Comparison of ENCODE assay signal across 1 cellular context in the genomic region with DNA sequence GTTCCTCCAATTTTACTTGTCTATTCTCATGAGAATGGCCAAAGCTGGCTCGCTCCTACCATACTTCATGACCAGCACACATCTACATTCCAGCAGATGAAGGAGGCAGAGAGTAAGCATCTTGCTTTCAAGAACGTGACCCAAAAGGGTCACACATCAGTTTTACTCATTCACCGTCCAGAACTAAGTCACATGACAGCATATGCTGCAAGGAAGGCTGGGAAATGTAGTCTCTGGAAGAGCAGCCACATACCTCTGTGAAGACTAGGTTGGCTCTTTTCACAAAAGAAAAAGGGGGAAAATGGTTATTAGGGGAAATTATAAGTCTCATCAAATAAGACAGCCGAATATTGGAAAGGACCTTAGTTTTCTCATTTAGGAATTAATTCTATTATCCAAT.
TF ChIP-seq lines count a peak whose summit lies in the region.

No MANE protein-coding gene starts in this region.

TF ChIP-seq in A549, 52 proteins besides CTCF, POLR2A, EP300 and RAD21:
- TF ChIP-seq, protein P1, sequence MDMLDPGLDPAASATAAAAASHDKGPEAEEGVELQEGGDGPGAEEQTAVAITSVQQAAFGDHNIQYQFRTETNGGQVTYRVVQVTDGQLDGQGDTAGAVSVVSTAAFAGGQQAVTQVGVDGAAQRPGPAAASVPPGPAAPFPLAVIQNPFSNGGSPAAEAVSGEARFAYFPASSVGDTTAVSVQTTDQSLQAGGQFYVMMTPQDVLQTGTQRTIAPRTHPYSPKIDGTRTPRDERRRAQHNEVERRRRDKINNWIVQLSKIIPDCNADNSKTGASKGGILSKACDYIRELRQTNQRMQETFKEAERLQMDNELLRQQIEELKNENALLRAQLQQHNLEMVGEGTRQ (IDR thresholded peaks at IDR 0.05), result peak; percentile 37; the same call in 1 of the 2 replicates
- TF ChIP-seq KDM5A (IDR thresholded peaks at IDR 0.05), result no peak
